7 cellular contexts compared by ENCODE assay signal in the genomic region with DNA sequence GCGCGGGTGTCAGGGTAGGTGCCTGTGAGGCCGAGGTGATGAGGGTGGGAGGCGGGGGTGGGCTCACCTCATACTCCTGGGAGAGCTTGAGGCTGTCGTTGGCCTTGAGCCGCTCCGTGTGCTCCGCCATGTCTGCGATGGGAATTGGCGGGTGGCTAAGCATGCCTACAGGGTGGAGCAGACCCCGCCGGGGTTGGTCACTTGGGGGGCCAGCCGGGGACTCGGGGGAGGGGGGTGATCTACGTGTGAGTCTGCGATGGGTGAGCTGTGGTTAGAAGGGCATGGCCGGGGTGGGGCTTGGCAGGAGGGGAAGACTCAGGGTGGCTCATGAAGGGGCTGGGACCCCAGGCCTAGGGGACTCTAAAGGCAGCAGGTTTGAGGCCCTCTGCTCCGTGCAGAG.
"Had no signal": no experiment of that assay in that cellular context is flagged by ENCODE, and none has a peak within 500 bp of the region (broad histone marks: within the 10 kb centered on the region; RNA-seq: fewer than 3 reads in every experiment).

No MANE protein-coding gene starts in this region.

- H2AFZ ChIP-seq: GM23248 had no signal

- H3K4me3 Mint-ChIP-seq: HFFc6 had no signal

- DNase-seq: GM23248, HFFc6, IMR-90, KG1 had no signal

- H3K9me3 ChIP-seq: HAP-1 had no signal

- H3K27ac Mint-ChIP-seq: HFFc6 had no signal

- ATAC-seq: HCT116, K562 had no signal

- H3K4me1 ChIP-seq: HAP-1 had no signal

- H3K4me3 ChIP-seq: GM23248, HAP-1, K562 had no signal

- H3K27ac ChIP-seq: GM23248 had no signal
